ENCODE assay signal across 27 cellular contexts in genomic region chr5:163190762-163191161, GRCh38.
A peak's percentile ranks its signal among the peaks of the same experiment; 100 is the strongest.
DNase-seq lines count a peak whose midpoint lies in the region; ATAC-seq and TF ChIP-seq lines count a peak whose summit lies in the region.
"Had no signal": no experiment of that assay in that cellular context is flagged by ENCODE, and none has a peak within 500 bp of the region (broad histone marks: within the 10 kb centered on the region; RNA-seq: fewer than 3 reads in every experiment).

No MANE protein-coding gene starts in this region.

- H3K9me3 Mint-ChIP-seq in WTC11 = peaks cover 16% of the 10 kb centered on the region
- H3K9me3 Mint-ChIP-seq in stimulated activated effector memory CD8-positive, alpha-beta T cell treated with anti-CD3 and anti-CD28 coated beads, Interleukin-12 subunit alpha, Interleukin-12 subunit beta, amount 100 ng/mL, for 72 hours = peaks cover 8% of the 10 kb centered on the region
- H3K9me3 Mint-ChIP-seq in stimulated activated memory B cell treated with anti-CD40 and anti-IgM and Interleukin-4, amounts not matched to agents 10 μg/mL and 1 μg/mL and 100 μg/mL, for 72 hours = peaks cover 5% of the 10 kb centered on the region

- H3K36me3 Mint-ChIP-seq in WTC11 = peaks cover 10% of the 10 kb centered on the region
- H3K36me3 Mint-ChIP-seq in stimulated activated effector memory CD8-positive, alpha-beta T cell treated with anti-CD3 and anti-CD28 coated beads, Interleukin-12 subunit alpha, Interleukin-12 subunit beta, amount 100 ng/mL, for 72 hours = no peaks in the 10 kb centered on the region
- no peaks in the 10 kb centered on the region for H3K36me3 Mint-ChIP-seq in stimulated activated memory B cell treated with anti-CD40 and anti-IgM and Interleukin-4, amounts not matched to agents 10 μg/mL and 1 μg/mL and 100 μg/mL, for 72 hours
- H3K36me3 Mint-ChIP-seq: CD14-positive monocyte; CD8-positive, alpha-beta memory T cell; IgD-negative memory B cell had no signal

- H3K27ac Mint-ChIP-seq in WTC11 = no peak overlapping the region
- no peak overlapping the region for H3K27ac Mint-ChIP-seq in stimulated activated effector memory CD8-positive, alpha-beta T cell treated with anti-CD3 and anti-CD28 coated beads, Interleukin-12 subunit alpha, Interleukin-12 subunit beta, amount 100 ng/mL, for 72 hours
- H3K27ac Mint-ChIP-seq in stimulated activated memory B cell treated with anti-CD40 and anti-IgM and Interleukin-4, amounts not matched to agents 10 μg/mL and 1 μg/mL and 100 μg/mL, for 72 hours = no peak overlapping the region
- H3K27ac Mint-ChIP-seq: CD14-positive monocyte; CD8-positive, alpha-beta memory T cell; IgD-negative memory B cell had no signal

- peaks cover 12% of the 10 kb centered on the region for H3K4me1 Mint-ChIP-seq in WTC11
- no peaks in the 10 kb centered on the region for H3K4me1 Mint-ChIP-seq in stimulated activated effector memory CD8-positive, alpha-beta T cell treated with anti-CD3 and anti-CD28 coated beads, Interleukin-12 subunit alpha, Interleukin-12 subunit beta, amount 100 ng/mL, for 72 hours
- H3K4me1 Mint-ChIP-seq in stimulated activated memory B cell treated with anti-CD40 and anti-IgM and Interleukin-4, amounts not matched to agents 10 μg/mL and 1 μg/mL and 100 μg/mL, for 72 hours = no peaks in the 10 kb centered on the region
- H3K4me1 Mint-ChIP-seq: CD14-positive monocyte; CD8-positive, alpha-beta memory T cell; IgD-negative memory B cell had no signal

- intact Hi-C loops in Right ventricle myocardium inferior (cut with DNase I) = no loop called here

- CTCF ChIA-PET in WTC11 (lab: Charles Lee) = interaction anchor here (0.9 kb wide), 1 partner anchor 116 kb away, joined by 3 read pairs; no protein-coding TSS in a partner anchor

- ATAC-seq in GM19397 (IDR thresholded peaks at IDR 0.05; ENCODE audit: unreplicated experiment) (peak; percentile 24), HG03432 (IDR thresholded peaks at IDR 0.05; ENCODE audit: unreplicated experiment) (peak; percentile 60), WTC11 (0 out of 2 replicates have a peak, but pooled peaks have one; percentile 28), Right ventricle myocardium inferior (no peak)
- no peak for ATAC-seq in stimulated activated effector memory CD8-positive, alpha-beta T cell treated with anti-CD3 and anti-CD28 coated beads, Interleukin-12 subunit alpha, Interleukin-12 subunit beta, amount 100 ng/mL, for 72 hours
- ATAC-seq in stimulated activated memory B cell treated with anti-CD40 and anti-IgM and Interleukin-4, amounts not matched to agents 10 μg/mL and 1 μg/mL and 100 μg/mL, for 72 hours = no peak
- ATAC-seq: HCT116 had no signal

- no peaks in the 10 kb centered on the region for H3K27me3 Mint-ChIP-seq in WTC11 (ENCODE audit: low read depth)
- H3K27me3 Mint-ChIP-seq in stimulated activated memory B cell treated with anti-CD40 and anti-IgM and Interleukin-4, amounts not matched to agents 10 μg/mL and 1 μg/mL and 100 μg/mL, for 72 hours = no peaks in the 10 kb centered on the region
- H3K27me3 Mint-ChIP-seq: CD8-positive, alpha-beta memory T cell; IgD-negative memory B cell had no signal

- no peak for TF ChIP-seq CTCF in WTC11 (IDR thresholded peaks at IDR 0.05)

- H3K4me3 Mint-ChIP-seq in WTC11 = no peak overlapping the region
- H3K4me3 Mint-ChIP-seq in stimulated activated effector memory CD8-positive, alpha-beta T cell treated with anti-CD3 and anti-CD28 coated beads, Interleukin-12 subunit alpha, Interleukin-12 subunit beta, amount 100 ng/mL, for 72 hours = no peak overlapping the region
- H3K4me3 Mint-ChIP-seq in stimulated activated memory B cell treated with anti-CD40 and anti-IgM and Interleukin-4, amounts not matched to agents 10 μg/mL and 1 μg/mL and 100 μg/mL, for 72 hours = no peak overlapping the region
- H3K4me3 Mint-ChIP-seq: CD14-positive monocyte; CD8-positive, alpha-beta memory T cell; IgD-negative memory B cell had no signal

- POLR2A ChIA-PET in WTC11 (lab: Charles Lee) = no interaction called here

- no peak for DNase-seq in WTC11 (ENCODE audit: low spot score)
- DNase-seq in stimulated activated effector memory CD8-positive, alpha-beta T cell treated with anti-CD3 and anti-CD28 coated beads, Interleukin-12 subunit alpha, Interleukin-12 subunit beta, amount 100 ng/mL, for 72 hours (ENCODE audit: low spot score in 2 of 2) = no peak
- DNase-seq in Right ventricle myocardium inferior (ENCODE audit: missing footprints) = no peak
- no peak for DNase-seq in activated CD4-positive, CD25-positive, alpha-beta regulatory T cell treated with anti-CD3 and anti-CD28 coated beads, Interleukin-2, amount 50 U/mL, for 72 hours
- DNase-seq: BE2C; CD8-positive, alpha-beta memory T cell; DMS 273 treated with DMSO at 0.1 percent for 48 hours; DMS79; EL; GDM1; NCI-H1092 treated with DMSO at 0.1 percent for 48 hours; NCI-H1436; NCI-H187; NCI-H2081 treated with DMSO at 0.1 percent for 48 hours; NCI-H2171; NCI-H226; NCI-H510A; NCI-H748 treated with DMSO at 0.1 percent for 48 hours; PC-9; Right ventricle myocardium superior; T-helper 2 cell had no signal

TF ChIP-seq in WTC11, 78 proteins besides CTCF, POLR2A, EP300 and RAD21 (continues in another document):
- no peak for TF ChIP-seq SMAD4 (CRISPR knock-in tag; IDR thresholded peaks at IDR 0.05)
- TF ChIP-seq ZMAT4 (CRISPR knock-in tag; IDR thresholded peaks at IDR 0.05) = no peak
- no peak for TF ChIP-seq FOXJ3 (CRISPR knock-in tag; IDR thresholded peaks at IDR 0.05; ENCODE audit: borderline replicate concordance)
- TF ChIP-seq MXD4 (CRISPR knock-in tag; IDR thresholded peaks at IDR 0.05; ENCODE audit: borderline replicate concordance) = no peak
- TF ChIP-seq, protein P1, sequence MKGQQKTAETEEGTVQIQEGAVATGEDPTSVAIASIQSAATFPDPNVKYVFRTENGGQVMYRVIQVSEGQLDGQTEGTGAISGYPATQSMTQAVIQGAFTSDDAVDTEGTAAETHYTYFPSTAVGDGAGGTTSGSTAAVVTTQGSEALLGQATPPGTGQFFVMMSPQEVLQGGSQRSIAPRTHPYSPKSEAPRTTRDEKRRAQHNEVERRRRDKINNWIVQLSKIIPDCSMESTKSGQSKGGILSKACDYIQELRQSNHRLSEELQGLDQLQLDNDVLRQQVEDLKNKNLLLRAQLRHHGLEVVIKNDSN (CRISPR knock-in tag; IDR thresholded peaks at IDR 0.05) = no peak
- TF ChIP-seq CREM (CRISPR knock-in tag; IDR thresholded peaks at IDR 0.05) = no peak
- no peak for TF ChIP-seq ZNF532 (CRISPR knock-in tag; IDR thresholded peaks at IDR 0.05; ENCODE audit: borderline replicate concordance)
- TF ChIP-seq ATF6 (CRISPR knock-in tag; IDR thresholded peaks at IDR 0.05) = no peak
- TF ChIP-seq MYBL2 (CRISPR knock-in tag; IDR thresholded peaks at IDR 0.05) = no peak
- TF ChIP-seq EMX1 (CRISPR knock-in tag; IDR thresholded peaks at IDR 0.05) = no peak

Comparison
In these comparisons a context has a peak if more than half of its experiments do, and no peak if none do; other contexts are left out.
1. ATAC-seq: peak in GM19397 (single experiment), HG03432 (single experiment) and WTC11 (single experiment); none in stimulated activated effector memory CD8-positive, alpha-beta T cell treated with anti-CD3 and anti-CD28 coated beads, Interleukin-12 subunit alpha, Interleukin-12 subunit beta, amount 100 ng/mL, for 72 hours (single experiment), stimulated activated memory B cell treated with anti-CD40 and anti-IgM and Interleukin-4, amounts not matched to agents 10 μg/mL and 1 μg/mL and 100 μg/mL, for 72 hours (single experiment) and Right ventricle myocardium inferior (single experiment).